18 cellular contexts compared by ENCODE assay signal in genomic region chr10:14327535-14327934, GRCh38. TPM values are rescaled to one million over a fixed set of nuclear protein-coding genes. Genes with fewer than 3 reads are reported as not detected.
A peak's percentile ranks its signal among the peaks of the same experiment; 100 is the strongest.
DNase-seq lines count a peak whose midpoint lies in the region; TF ChIP-seq lines count a peak whose summit lies in the region.
"Had no signal": no experiment of that assay in that cellular context is flagged by ENCODE, and none has a peak within 500 bp of the region (broad histone marks: within the 10 kb centered on the region; RNA-seq: fewer than 3 reads in every experiment).

No MANE protein-coding gene starts in this region.

- no peaks in the 10 kb centered on the region for H3K4me1 ChIP-seq in left ventricle myocardium inferior
- H3K4me1 ChIP-seq: heart right ventricle had no signal

- POLR2A ChIA-PET in HEK293T (lab: Yijun Ruan, JAX): no interaction called here

- H3K4me3 ChIP-seq in left ventricle myocardium inferior: no peak overlapping the region
- H3K4me3 ChIP-seq: BLaER1, cardiac muscle cell, heart right ventricle, thoracic aorta had no signal

- H3K36me3 ChIP-seq in left ventricle myocardium inferior: no peaks in the 10 kb centered on the region
- H3K36me3 ChIP-seq: BLaER1, cardiac muscle cell, heart right ventricle, thoracic aorta had no signal

- no peak for TF ChIP-seq CTCF in left ventricle myocardium inferior (IDR thresholded peaks at IDR 0.05; ENCODE audit: borderline replicate concordance)

- CTCF ChIA-PET in HEK293T (lab: Yijun Ruan, JAX): interaction anchor here (1.2 to 1.9 kb wide), 2 partner anchors 127 to 130 kb away, joined by 6 to 11 read pairs; no protein-coding TSS in a partner anchor

- no peak overlapping the region for H3K27ac ChIP-seq in left ventricle myocardium inferior (replicated peaks)
- H3K27ac ChIP-seq: BLaER1, cardiac muscle cell, heart right ventricle, thoracic aorta had no signal

- H3K27me3 ChIP-seq in left ventricle myocardium inferior (ENCODE audit: low read depth): peaks cover 85% of the 10 kb centered on the region
- H3K27me3 ChIP-seq: BLaER1 had no signal

- DNase-seq in DMS153 (lab: John Stamatoyannopoulos, UW) (peak; percentile 65), HEK293T (ENCODE audit: extremely low spot score) (peak; percentile 21), amniotic epithelial cell (ENCODE audit: low read depth) (peak; percentile 4), lung microvascular endothelial cell (ENCODE audit: low read depth in 2 of 2) (peak; percentile 24 to 43), left ventricle myocardium inferior (no peak), cerebellar nuclear complex (lab: John Stamatoyannopoulos, UW) (no peak), HCEC 1CT (no peak)
- DNase-seq: activated CD4-positive, alpha-beta memory T cell treated with anti-CD3 and anti-CD28 coated beads for 36 hours; effector CD4-positive, alpha-beta T cell; heart right ventricle; natural killer cell; NCI-H1436; NCI-H2227 treated with DMSO at 0.1 percent for 48 hours; NK-92 treated with Interleukin-12 subunit alpha and Interleukin-12 subunit beta, amount 100 ng/mL, for 24 hours; RPMI8226 had no signal

- intact Hi-C loops in left ventricle myocardium inferior (cut with micrococcal nuclease): no loop called here

- H3K9me3 ChIP-seq in left ventricle myocardium inferior (replicated peaks): no peaks in the 10 kb centered on the region
- H3K9me3 ChIP-seq: BLaER1, heart right ventricle, thoracic aorta had no signal

TF ChIP-seq in HEK293T, 16 proteins besides CTCF, POLR2A, EP300 and RAD21:
- TF ChIP-seq ARNT (IDR thresholded peaks at IDR 0.05): no peak
- peak; percentile 32; the same call in 1 of the 2 replicates for TF ChIP-seq PKNOX1 (IDR thresholded peaks at IDR 0.05)
- TF ChIP-seq BHLHE40 (IDR thresholded peaks at IDR 0.05; ENCODE audit: borderline replicate concordance): no peak
- TF ChIP-seq FOXK2 (IDR thresholded peaks at IDR 0.05): no peak
- TF ChIP-seq ELF4 (IDR thresholded peaks at IDR 0.05): no peak
- no peak for TF ChIP-seq FOXA1 (IDR thresholded peaks at IDR 0.05)

RNA-seq across cellular contexts. Expression of gene FRMD4A, which starts 3.2 kb away (rescaled TPM):
- total RNA-seq in lung microvascular endothelial cell (9.7 and 19.0 TPM in 2 replicates), left ventricle myocardium inferior (26.1 TPM)

Comparison
In these comparisons a context has a peak if more than half of its experiments do, and no peak if none do; other contexts are left out.
1. DNase-seq: peak in DMS153 (single experiment), HEK293T (single experiment), amniotic epithelial cell (single experiment) and lung microvascular endothelial cell (2 of 2); none in left ventricle myocardium inferior (single experiment), cerebellar nuclear complex (0 of 2) and HCEC 1CT (single experiment).